8 cellular contexts compared by ENCODE assay signal in genomic region chr4:1721666-1722550, GRCh38. TPM values are rescaled to one million over a fixed set of nuclear protein-coding genes. Genes with fewer than 3 reads are reported as not detected.
DNase-seq lines count a peak whose midpoint lies in the region; ATAC-seq, FAIRE-seq and TF ChIP-seq lines count a peak whose summit lies in the region.

No MANE protein-coding gene starts in this region.

- peaks cover 95% of the 10 kb centered on the region for H3K79me2 ChIP-seq in DND-41 (ENCODE audit: insufficient read depth, low read length)

- peak overlapping the region; percentile 98 for H3K4me3 Mint-ChIP-seq in activated naive CD8-positive, alpha-beta T cell treated with anti-CD3 and anti-CD28 coated beads for 36 hours

- no peaks in the 10 kb centered on the region for H3K27me3 Mint-ChIP-seq in activated naive CD8-positive, alpha-beta T cell treated with anti-CD3 and anti-CD28 coated beads for 36 hours

- H3K4me1 ChIP-seq in DND-41 (ENCODE audit: insufficient read depth, low read length): peaks cover 69% of the 10 kb centered on the region
- peaks cover 18 to 56% (median 34%) of the 10 kb centered on the region in 4 donors for H3K4me1 ChIP-seq in liver (ENCODE audit: control insufficient read depth in 4 of 4, insufficient read depth in 4 of 4, low read length in 3 of 4)
- peaks cover 5% of the 10 kb centered on the region for H3K4me1 ChIP-seq in urinary bladder (ENCODE audit: insufficient read depth)

- H3K9me3 Mint-ChIP-seq in activated naive CD8-positive, alpha-beta T cell treated with anti-CD3 and anti-CD28 coated beads for 36 hours: no peaks in the 10 kb centered on the region

- H3K27ac ChIP-seq in DND-41 (ENCODE audit: low read length): peak overlapping the region; percentile 84
- peak overlapping the region; percentile 40 to 55 for H3K27ac ChIP-seq in liver (ENCODE audit: low read depth in 1 of 2, low read length in 2 of 2)
- no peak overlapping the region for H3K27ac ChIP-seq in urinary bladder (ENCODE audit: low read depth)

- TF ChIP-seq CTCF in DND-41 (IDR thresholded peaks at IDR 0.05; ENCODE audit: borderline replicate concordance, extremely low read depth, low read length, poor library complexity, severe bottlenecking) (no peak), liver (IDR thresholded peaks at IDR 0.05; ENCODE audit: low read depth, low read length, missing input control) (no peak), D721Med (IDR thresholded peaks at IDR 0.05; ENCODE audit: insufficient read depth, missing control alignments) (no peak)

- peak overlapping the region; percentile 65 for H2AFZ ChIP-seq in DND-41 (ENCODE audit: low read depth, low read length)

- H3K27me3 ChIP-seq in DND-41 (ENCODE audit: insufficient read depth, low read length, poor library complexity): no peaks in the 10 kb centered on the region
- H3K27me3 ChIP-seq in liver (ENCODE audit: control insufficient read depth in 4 of 4, insufficient read depth in 4 of 4, low read length in 3 of 4): no peaks in the 10 kb centered on the region

- peaks cover 39% of the 10 kb centered on the region for H3K4me1 Mint-ChIP-seq in activated naive CD8-positive, alpha-beta T cell treated with anti-CD3 and anti-CD28 coated beads for 36 hours

- H3K4me3 ChIP-seq in DND-41 (ENCODE audit: low read depth in 1 of 2, low read length in 2 of 2): peak overlapping the region; percentile 81 to 91; a peak in 3 of 4 replicates
- peak overlapping the region in 1 of 3 donors; percentile 59 for H3K4me3 ChIP-seq in liver (ENCODE audit: low read depth in 1 of 3, low read length in 3 of 3)
- H3K4me3 ChIP-seq in urinary bladder (ENCODE audit: low read depth, low read length): peak overlapping the region; percentile 56

- H3K9me3 ChIP-seq in DND-41 (ENCODE audit: insufficient read depth, low read length, severe bottlenecking) (no peaks in the 10 kb centered on the region), liver (ENCODE audit: control insufficient read depth in 4 of 4, low read length in 3 of 4) (no peaks in the 10 kb centered on the region)

- H4K20me1 ChIP-seq in DND-41 (ENCODE audit: insufficient read depth, low read length): peaks cover 70% of the 10 kb centered on the region

- no peak for FAIRE-seq in D721Med (lab: Jason Lieb, UNC)

- H3K27ac Mint-ChIP-seq in activated naive CD8-positive, alpha-beta T cell treated with anti-CD3 and anti-CD28 coated beads for 36 hours: peak overlapping the region; percentile 97

- H3K9ac ChIP-seq in DND-41 (ENCODE audit: low read depth, low read length) (peak overlapping the region; percentile 95), liver (ENCODE audit: low read depth in 1 of 2, low read length in 2 of 2) (no peak overlapping the region)

- ATAC-seq in DND-41 (ENCODE audit: insufficient read depth, low read depth): no peak; the same call in 2 of the 3 replicates
- ATAC-seq in HG02981 (IDR thresholded peaks at IDR 0.05; ENCODE audit: unreplicated experiment): peak; percentile 0
- no peak for ATAC-seq in GM21528 (IDR thresholded peaks at IDR 0.05; ENCODE audit: low FRiP score, unreplicated experiment)

- H3K36me3 Mint-ChIP-seq in activated naive CD8-positive, alpha-beta T cell treated with anti-CD3 and anti-CD28 coated beads for 36 hours: peaks cover 50% of the 10 kb centered on the region

- no peak for TF ChIP-seq RAD21 in liver (IDR thresholded peaks at IDR 0.05)

- peaks cover 68% of the 10 kb centered on the region for H3K36me3 ChIP-seq in DND-41 (ENCODE audit: insufficient read depth, low read length)
- H3K36me3 ChIP-seq in liver (ENCODE audit: control insufficient read depth in 4 of 4, insufficient read depth in 3 of 4, low read depth in 1 of 4, low read length in 3 of 4): no peaks in the 10 kb centered on the region
- no peaks in the 10 kb centered on the region for H3K36me3 ChIP-seq in urinary bladder (ENCODE audit: insufficient read depth)

- peak overlapping the region; percentile 98 for H3K4me2 ChIP-seq in DND-41 (ENCODE audit: insufficient read depth, low read length)

- DNase-seq in DND-41 (no peak), D721Med (ENCODE audit: insufficient read length, low spot score) (no peak), MV-4-11 (lab: John Stamatoyannopoulos, UW) (no peak)
- peak; percentile 36 for DNase-seq in activated naive CD8-positive, alpha-beta T cell treated with anti-CD3 and anti-CD28 coated beads for 36 hours

- WGBS in liver: 8% methylated on average over 61 of the region's 61 CpGs
- 4% methylated on average over 61 of the region's 61 CpGs for WGBS in urinary bladder

TF ChIP-seq in liver, 16 proteins besides CTCF, POLR2A, EP300 and RAD21:
- TF ChIP-seq ZBTB33 (IDR thresholded peaks at IDR 0.05) (no peak), HNF4G (IDR thresholded peaks at IDR 0.05) (no peak), REST (IDR thresholded peaks at IDR 0.05) (no peak), YY1 (IDR thresholded peaks at IDR 0.05) (no peak), NR2F2 (IDR thresholded peaks at IDR 0.05) (no peak), GABPA (IDR thresholded peaks at IDR 0.05 in 1 of 2, conservative IDR thresholded peaks at IDR 0.05 in 1 of 2) (no peak), FOXA2 (IDR thresholded peaks at IDR 0.05) (no peak), HNF4A (conservative IDR thresholded peaks at IDR 0.05) (no peak), FOXA1 (IDR thresholded peaks at IDR 0.05) (no peak), EGR1 (IDR thresholded peaks at IDR 0.05; ENCODE audit: low read depth in 2 of 2) (no peak), RXRA (IDR thresholded peaks at IDR 0.05) (no peak), JUND (IDR thresholded peaks at IDR 0.05) (no peak)
TF ChIP-seq in liver: peak in this region for 0.

RNA-seq across cellular contexts. Expression of gene TACC3, which starts 0.6 kb away (rescaled TPM):
- 100 to 1,000 TPM; 189 to 190 TPM for total RNA-seq in activated naive CD8-positive, alpha-beta T cell treated with anti-CD3 and anti-CD28 coated beads for 36 hours
- 10 to 100 TPM in 1 of 2 donors, 1 to 10 TPM in 1; 4.9 to 38.9 TPM for total RNA-seq in liver
- polyA plus RNA-seq in liver: 1 to 10 TPM; 1.4 to 6.1 TPM
- 8.9 TPM for total RNA-seq in urinary bladder
- polyA plus RNA-seq in urinary bladder: 5.5 TPM

RNA-seq across cellular contexts. Expression of gene TMEM129, which starts 0.8 kb away (rescaled TPM):
- total RNA-seq in activated naive CD8-positive, alpha-beta T cell treated with anti-CD3 and anti-CD28 coated beads for 36 hours: 10 to 100 TPM; 20.5 to 20.8 TPM
- total RNA-seq in liver: 10 to 100 TPM; 15.9 to 37.0 TPM
- polyA plus RNA-seq in liver: 10 to 100 TPM; 12.2 to 27.7 TPM
- 18.5 TPM for total RNA-seq in urinary bladder
- polyA plus RNA-seq in urinary bladder: 64.8 TPM

RNA-seq across cellular contexts. Expression of gene SLBP, which starts 9.8 kb away (rescaled TPM):
- total RNA-seq in activated naive CD8-positive, alpha-beta T cell treated with anti-CD3 and anti-CD28 coated beads for 36 hours: 100 to 1,000 TPM; 183 to 184 TPM
- total RNA-seq in liver (10 to 100 TPM; 14.7 to 64.4 TPM), urinary bladder (32.3 TPM)
- polyA plus RNA-seq in liver (10 to 100 TPM; 15.1 to 19.6 TPM), urinary bladder (41.0 TPM)

RNA-seq across cellular contexts. Expression of gene FAM53A, which starts 37.8 kb away (rescaled TPM):
- 1 to 10 TPM in 1 of 2 experiments, under 1 TPM in 1; 0.82 to 1.3 TPM for total RNA-seq in activated naive CD8-positive, alpha-beta T cell treated with anti-CD3 and anti-CD28 coated beads for 36 hours
- 1 to 10 TPM in 1 of 2 donors, under 1 TPM in 1; 0.51 to 1.4 TPM for total RNA-seq in liver
- polyA plus RNA-seq in liver: 1 to 10 TPM in 1 of 2 donors, under 1 TPM in 1; 0.44 to 2.2 TPM
- total RNA-seq in urinary bladder: 0.63 TPM
- polyA plus RNA-seq in urinary bladder: 2.9 TPM

Comparison
In these comparisons a context has a peak if more than half of its experiments do, and no peak if none do; other contexts are left out.
1. RNA of gene TACC3, which starts 0.6 kb away (total RNA-seq): 189 to 190 TPM in activated naive CD8-positive, alpha-beta T cell treated with anti-CD3 and anti-CD28 coated beads for 36 hours; 4.9 to 38.9 TPM in liver and 8.9 TPM in urinary bladder (single experiment); every median in the first group is over 4 times any median in the second.